Comparison of ENCODE assay signal across 8 cellular contexts in genomic region chr12:103957865-103958388, GRCh38. TPM values are rescaled to one million over a fixed set of nuclear protein-coding genes. Genes with fewer than 3 reads are reported as not detected.
A peak's percentile ranks its signal among the peaks of the same experiment; 100 is the strongest.
DNase-seq lines count a peak whose midpoint lies in the region; ATAC-seq, FAIRE-seq and TF ChIP-seq lines count a peak whose summit lies in the region.

No MANE protein-coding gene starts in this region.

- H3K36me3 ChIP-seq in CD4-positive, alpha-beta memory T cell (ENCODE audit: insufficient read depth, low read length): peaks cover 14% of the 10 kb centered on the region
- H3K36me3 ChIP-seq in OCI-LY1 (ENCODE audit: insufficient read depth, low read length): peaks cover 19% of the 10 kb centered on the region
- peaks cover 13% of the 10 kb centered on the region for H3K36me3 ChIP-seq in ectodermal cell (ENCODE audit: control insufficient read depth, insufficient read depth, low read length)
- H3K36me3 ChIP-seq in pancreas: no peaks in the 10 kb centered on the region

- H3K4me3 ChIP-seq in CD4-positive, alpha-beta memory T cell (ENCODE audit: low read length in 2 of 2): no peak overlapping the region
- peak overlapping the region; percentile 71 for H3K4me3 ChIP-seq in OCI-LY1 (ENCODE audit: low read depth, low read length, poor library complexity, severe bottlenecking)
- peak overlapping the region; percentile 93 for H3K4me3 ChIP-seq in ectodermal cell (ENCODE audit: insufficient read depth, low read depth, low read length)
- H3K4me3 ChIP-seq in pancreas: peak overlapping the region in 2 of 4 donors; percentile 74 to 82

- peaks cover 17 to 44% (median 32%) of the 10 kb centered on the region in 4 donors for H3K4me1 Mint-ChIP-seq in CD4-positive, alpha-beta memory T cell

- H3K9me2 ChIP-seq in OCI-LY1 (ENCODE audit: low read depth, low read length): no peaks in the 10 kb centered on the region

- peaks cover 16% of the 10 kb centered on the region for H3K4me1 ChIP-seq in CD4-positive, alpha-beta memory T cell (ENCODE audit: insufficient read depth, low read length)
- peaks cover 13% of the 10 kb centered on the region for H3K4me1 ChIP-seq in OCI-LY1 (ENCODE audit: insufficient read depth, low read length, severe bottlenecking)
- H3K4me1 ChIP-seq in ectodermal cell (ENCODE audit: control insufficient read depth, insufficient read depth, low read length): peaks cover 2% of the 10 kb centered on the region
- peaks cover 8 to 14% (median 12%) of the 10 kb centered on the region in 3 donors for H3K4me1 ChIP-seq in pancreas

- FAIRE-seq in pancreas (lab: Jason Lieb, UNC): peak; percentile 45

- peak overlapping the region; percentile 75 for H3K27ac ChIP-seq in CD4-positive, alpha-beta memory T cell (ENCODE audit: low read depth, low read length)
- H3K27ac ChIP-seq in OCI-LY1 (ENCODE audit: low read depth, low read length, poor library complexity, severe bottlenecking) (peak overlapping the region; percentile 76), ectodermal cell (ENCODE audit: insufficient read depth, low read depth, low read length, poor library complexity, severe bottlenecking) (peak overlapping the region; percentile 98), pancreas (peak overlapping the region; percentile 70 to 92 (median 81))

- DNase-seq in CD4-positive, alpha-beta memory T cell: no peak
- no peak for DNase-seq in pancreas
- DNase-seq in cortex of kidney (lab: John Stamatoyannopoulos, UW): no peak
- no peak for DNase-seq in HK-2 (ENCODE audit: unreplicated experiment)
- DNase-seq in stimulated activated naive CD4-positive, alpha-beta T cell treated with Interleukin-2 at 50 U/mL for 16 hours (lab: John Stamatoyannopoulos, UW): no peak

- no peaks in the 10 kb centered on the region for H3K79me2 ChIP-seq in OCI-LY1 (ENCODE audit: insufficient read depth, low read length)

- TF ChIP-seq CTCF in OCI-LY1 (IDR thresholded peaks at IDR 0.05; ENCODE audit: low read length): no peak
- no peak for TF ChIP-seq CTCF in pancreas (IDR thresholded peaks at IDR 0.05)

- peak overlapping the region; percentile 91 to 100 (median 99) for H3K27ac Mint-ChIP-seq in CD4-positive, alpha-beta memory T cell

- H3K4me3 Mint-ChIP-seq in CD4-positive, alpha-beta memory T cell: peak overlapping the region; percentile 97 to 100 (median 98)

- no peaks in the 10 kb centered on the region for H4K20me1 ChIP-seq in OCI-LY1 (ENCODE audit: insufficient read depth, low read length)

- peak overlapping the region; percentile 73; the same call in 1 of the 2 replicates for H3K9ac ChIP-seq in OCI-LY1 (ENCODE audit: low read length)

- CTCF ChIA-PET in CD4-positive, alpha-beta memory T cell (lab: Charles Lee; ENCODE audit: partially characterized antibody): no interaction called here

- no peaks in the 10 kb centered on the region for H3K27me3 ChIP-seq in CD4-positive, alpha-beta memory T cell (ENCODE audit: insufficient read depth, low read length)
- H3K27me3 ChIP-seq in OCI-LY1 (ENCODE audit: insufficient read depth, low read length) (no peaks in the 10 kb centered on the region), ectodermal cell (ENCODE audit: control insufficient read depth, insufficient read depth, low read length, poor library complexity, severe bottlenecking) (no peaks in the 10 kb centered on the region), pancreas (no peaks in the 10 kb centered on the region)

- H3K27me3 Mint-ChIP-seq in CD4-positive, alpha-beta memory T cell: no peaks in the 10 kb centered on the region

- H2AFZ ChIP-seq in OCI-LY1 (ENCODE audit: low read length): no peak overlapping the region

- H3K4me2 ChIP-seq in OCI-LY1 (ENCODE audit: low read length): peak overlapping the region; percentile 80

- peaks cover 0 to 2% (median 0%) of the 10 kb centered on the region in 8 donors for H3K9me3 Mint-ChIP-seq in CD4-positive, alpha-beta memory T cell

- POLR2A ChIA-PET in CD4-positive, alpha-beta memory T cell (lab: Charles Lee; ENCODE audit: partially characterized antibody): interaction anchor here (1.2 to 5.9 kb wide), 3 partner anchors 8 to 34 kb away, joined by 3 to 210 read pairs (median 93); partner anchors contain the start of genes HSP90B1 and TDG

- no peaks in the 10 kb centered on the region for H3F3A ChIP-seq in OCI-LY1 (ENCODE audit: insufficient read depth, low read length)

- 91 to 93% methylated on average over 6 of the region's 7 CpGs for WGBS in ectodermal cell, 2 experiments
- WGBS in pancreas, 2 donors: 83 to 90% methylated on average over 7 of the region's 7 CpGs

- peaks cover 1 to 26% of the 10 kb centered on the region in 2 donors for H3K36me3 Mint-ChIP-seq in CD4-positive, alpha-beta memory T cell

- ATAC-seq in pancreas (no peak), GM21619 (IDR thresholded peaks at IDR 0.05; ENCODE audit: unreplicated experiment) (no peak)

- no peaks in the 10 kb centered on the region for H3K9me3 ChIP-seq in CD4-positive, alpha-beta memory T cell (ENCODE audit: control insufficient read depth in 1 of 2, low read length in 2 of 2)
- H3K9me3 ChIP-seq in OCI-LY1 (ENCODE audit: low read length): no peaks in the 10 kb centered on the region
- H3K9me3 ChIP-seq in ectodermal cell (ENCODE audit: control insufficient read depth, low read length): no peaks in the 10 kb centered on the region
- H3K9me3 ChIP-seq in pancreas: no peaks in the 10 kb centered on the region

- intact Hi-C loops in CD4-positive, alpha-beta memory T cell (cut with micrococcal nuclease): loop anchor here (1.0 kb wide), 3 partner anchors 7 to 74 kb away; partner anchors contain the start of genes HSP90B1 and TDG
- intact Hi-C loops in pancreas (cut with DNase I): no loop called here

RNA-seq across cellular contexts. Expression of gene TDG, which starts 7.7 kb away (rescaled TPM):
- total RNA-seq in CD4-positive, alpha-beta memory T cell: 10 to 100 TPM; 35.1 to 38.3 TPM
- 10 to 100 TPM; 12.9 to 19.3 TPM for polyA plus RNA-seq in CD4-positive, alpha-beta memory T cell
- 58.0 TPM for polyA plus RNA-seq in ectodermal cell (2013, experiment 1 of 4)
- polyA plus RNA-seq in ectodermal cell (2013, experiment 2 of 4): 66.9 TPM
- polyA plus RNA-seq in ectodermal cell (2013, experiment 3 of 4): 47.4 TPM
- 52.2 TPM for polyA plus RNA-seq in ectodermal cell (2013, experiment 4 of 4)
- 10 to 100 TPM in 3 of 6 donors, 1 to 10 TPM in 3; 5.8 to 13.8 (median 8.1) TPM for total RNA-seq in pancreas
- polyA plus RNA-seq in pancreas: 10 to 100 TPM in 1 of 2 donors, 1 to 10 TPM in 1; 8.5 to 11.5 TPM

RNA-seq across cellular contexts. Expression of gene HSP90B1, which starts 27.7 kb away (rescaled TPM):
- 100 to 1,000 TPM; 515 to 534 TPM for total RNA-seq in CD4-positive, alpha-beta memory T cell
- polyA plus RNA-seq in CD4-positive, alpha-beta memory T cell: 100 to 1,000 TPM; 199 to 253 TPM
- 489 TPM for polyA plus RNA-seq in ectodermal cell (2013, experiment 1 of 4)
- 438 TPM for polyA plus RNA-seq in ectodermal cell (2013, experiment 2 of 4)
- 471 TPM for polyA plus RNA-seq in ectodermal cell (2013, experiment 3 of 4)
- polyA plus RNA-seq in ectodermal cell (2013, experiment 4 of 4): 470 TPM
- total RNA-seq in pancreas: 100 to 1,000 TPM; 270 to 736 (median 428) TPM
- polyA plus RNA-seq in pancreas: 100 to 1,000 TPM; 287 to 412 TPM

Comparison
In these comparisons a context has a peak if more than half of its experiments do, and no peak if none do; other contexts are left out.
1. H3K4me3 ChIP-seq: peak in OCI-LY1 (single experiment) and ectodermal cell (single experiment); none in CD4-positive, alpha-beta memory T cell (0 of 2).
2. Peak in every context shown above with its lines, with median percentiles within 50 percentile points of each other: H3K27ac ChIP-seq.